20 cellular contexts compared by ENCODE assay signal in genomic region chr9:60969988-60970668, GRCh38. TPM values are rescaled to one million over a fixed set of nuclear protein-coding genes. Genes with fewer than 3 reads are reported as not detected.
"Had no signal": no experiment of that assay in that cellular context is flagged by ENCODE, and none has a peak within 500 bp of the region (broad histone marks: within the 10 kb centered on the region; RNA-seq: fewer than 3 reads in every experiment).

No MANE protein-coding gene starts in this region.

RNA-seq across cellular contexts. Expression of gene SPATA31A5, which starts 55.9 kb away (rescaled TPM):
- total RNA-seq: activated naive CD4-positive, alpha-beta T cell treated with anti-CD3 and anti-CD28 coated beads for 36 hours; activated naive CD4-positive, alpha-beta T cell treated with anti-CD3 and anti-CD28 coated beads, Interleukin-2, amount 50 U/mL, for 72 hours; activated naive CD8-positive, alpha-beta T cell treated with anti-CD3 and anti-CD28 coated beads for 36 hours; activated naive CD8-positive, alpha-beta T cell treated with anti-CD3 and anti-CD28 coated beads, Interleukin-2, amount 10 ng/mL, durations not matched to agents 7 days and 5 days; activated T-cell treated with anti-CD3 and anti-CD28 coated beads, Interleukin-2, amount 50 U/mL, for 4 hours; activated T-cell treated with anti-CD3 and anti-CD28 coated beads, Interleukin-2, amount 50 U/mL, for 72 hours; activated T-helper 1 cell treated with anti-CD3 and anti-CD28 coated beads, Interleukin-12 subunit alpha, Interleukin-12 subunit beta, Interleukin-2, Interleukin-4 antibody, amounts not matched to agents 30 ng/mL and 10 ng/mL and 1 ng/mL, durations not matched to agents 14 hours and 24 hours and 36 hours; activated T-helper 17 cell treated with anti-CD3 and anti-CD28 coated beads, Interleukin-2, amount 50 U/mL, for 72 hours; activated T-helper 2 cell treated with anti-CD3 and anti-CD28 coated beads, Interferon-gamma antibody, Interleukin-2, Interleukin-4, amounts not matched to agents 10 μg/mL and 5 μg/mL and 100 μg/mL, durations not matched to agents 14 hours and 24 hours and 36 hours; adrenal gland; aorta; ascending aorta; astrocyte; body of pancreas; breast epithelium; bronchial epithelial cell; cardiac muscle cell; cardiac septum; cerebellum had no signal
- polyA plus RNA-seq: adipose tissue, adrenal gland, aorta, cardiac muscle cell had no signal
